ENCODE assay signal across 25 cellular contexts in genomic region chr1:7589080-7589735, GRCh38.
A peak's percentile ranks its signal among the peaks of the same experiment; 100 is the strongest.
DNase-seq lines count a peak whose midpoint lies in the region; ATAC-seq, FAIRE-seq and TF ChIP-seq lines count a peak whose summit lies in the region.
"Had no signal": no experiment of that assay in that cellular context is flagged by ENCODE, and none has a peak within 500 bp of the region (broad histone marks: within the 10 kb centered on the region; RNA-seq: fewer than 3 reads in every experiment).

No MANE protein-coding gene starts in this region.

- H4K20me1 ChIP-seq in HepG2 (ENCODE audit: insufficient read depth, low read length) = no peaks in the 10 kb centered on the region

- no peaks in the 10 kb centered on the region for H3K9me3 ChIP-seq in right lobe of liver
- H3K9me3 ChIP-seq in HepG2 (ENCODE audit: low read length) = no peaks in the 10 kb centered on the region
- H3K9me3 ChIP-seq in lower lobe of right lung = no peaks in the 10 kb centered on the region
- H3K9me3 ChIP-seq in sigmoid colon = no peaks in the 10 kb centered on the region
- H3K9me3 ChIP-seq: A549; BLaER1 treated with 17β-estradiol and CSF1 and Interleukin-3, amounts not matched to agents 10 nM and 100 nM; HAP-1; MG63; SJSA1 had no signal

- H3K27me3 Mint-ChIP-seq in activated CD4-positive, alpha-beta memory T cell treated with anti-CD3 and anti-CD28 coated beads, Interleukin-2, amount 10 ng/mL, durations not matched to agents 7 days and 5 days = no peaks in the 10 kb centered on the region
- H3K27me3 Mint-ChIP-seq: CD4-positive, alpha-beta T cell had no signal

- ATAC-seq in right lobe of liver = no peak
- no peak for ATAC-seq in HepG2
- ATAC-seq in lower lobe of right lung = no peak
- ATAC-seq: A549, Right ventricle myocardium inferior had no signal

- H2AFZ ChIP-seq in HepG2 (ENCODE audit: low read length) = no peak overlapping the region

- intact Hi-C loops in right lobe of liver (cut with DNase I) (no loop called here), HepG2 (cut with micrococcal nuclease; ENCODE audit: unreplicated experiment) (no loop called here), lower lobe of right lung (cut with DNase I) (no loop called here), sigmoid colon (cut with DNase I) (no loop called here)

- H3K4me3 ChIP-seq in right lobe of liver (no peak overlapping the region), HepG2 (replicated peaks in 1 of 3; ENCODE audit: insufficient read depth in 1 of 3, low read depth in 2 of 3, low read length in 3 of 3) (no peak overlapping the region), lower lobe of right lung (no peak overlapping the region), sigmoid colon (no peak overlapping the region)
- H3K4me3 ChIP-seq: A549; BLaER1 treated with 17β-estradiol and CSF1 and Interleukin-3, amounts not matched to agents 10 nM and 100 nM; HAP-1; MG63; SJSA1 had no signal

- TF ChIP-seq EP300 in HepG2 (IDR thresholded peaks at IDR 0.05; ENCODE audit: low read depth in 2 of 2, low read length in 2 of 2) (no peak), HepG2 (CRISPR knock-in tag; IDR thresholded peaks at IDR 0.05; ENCODE audit: borderline replicate concordance) (no peak), sigmoid colon (IDR thresholded peaks at IDR 0.05) (no peak)

- H3K4me2 ChIP-seq in HepG2 (ENCODE audit: low read depth, low read length) = no peak overlapping the region
- H3K4me2 ChIP-seq: A549 had no signal

- DNase-seq in right lobe of liver = peak in 2 of 3 donors; percentile 28 to 39
- DNase-seq in HepG2 (ENCODE audit: low spot score) = no peak
- DNase-seq in lower lobe of right lung = peak; percentile 13
- DNase-seq in sigmoid colon = peak; percentile 24
- DNase-seq in activated CD4-positive, alpha-beta memory T cell treated with anti-CD3 and anti-CD28 coated beads, Interleukin-2, amount 10 ng/mL, durations not matched to agents 7 days and 5 days = no peak
- DNase-seq in NCI-H1105 treated with DMSO at 0.1 percent for 48 hours (lab: John Stamatoyannopoulos, UW) = no peak
- no peak for DNase-seq in medulla oblongata (ENCODE audit: extremely low spot score)
- DNase-seq: AML-193, GOT3, HFFc6, KBM-7, MG63, NCI-H2029, NCI-H446, NCI-H524 treated with DMSO at 0.1 percent for 48 hours, NCI-H774 had no signal

- no peak overlapping the region for H3K4me3 Mint-ChIP-seq in activated CD4-positive, alpha-beta memory T cell treated with anti-CD3 and anti-CD28 coated beads, Interleukin-2, amount 10 ng/mL, durations not matched to agents 7 days and 5 days
- H3K4me3 Mint-ChIP-seq: CD4-positive, alpha-beta T cell; HFFc6 had no signal

- CTCF ChIA-PET in HepG2 (lab: Yijun Ruan, JAX; ENCODE audit: low intra/inter-chr PET ratio, low total read pairs) = no interaction called here
- CTCF ChIA-PET in activated CD4-positive, alpha-beta memory T cell treated with anti-CD3 and anti-CD28 coated beads, Interleukin-2, amount 10 ng/mL, durations not matched to agents 7 days and 5 days (lab: Charles Lee) = no interaction called here

- TF ChIP-seq RAD21 in HepG2 (CRISPR knock-in tag; IDR thresholded peaks at IDR 0.05) = no peak

- 83% methylated on average over 13 of the region's 14 CpGs for WGBS in right lobe of liver (ENCODE audit: insufficient coverage, low coverage, low lambda C conversion rate, missing lambda C conversion rate)
- whole genome bisulfite sequencing in HepG2 (ENCODE audit: low lambda C conversion rate) = 29% methylated on average over 8 of the region's 14 CpGs
- WGBS in sigmoid colon, 2 donors = 90 to 93% methylated on average over 14 of the region's 14 CpGs

- POLR2A ChIA-PET in HepG2 (lab: Yijun Ruan, JAX) = no interaction called here
- POLR2A ChIA-PET in activated CD4-positive, alpha-beta memory T cell treated with anti-CD3 and anti-CD28 coated beads, Interleukin-2, amount 10 ng/mL, durations not matched to agents 7 days and 5 days (lab: Charles Lee) = no interaction called here

- no peak for TF ChIP-seq POLR2A in right lobe of liver (IDR thresholded peaks at IDR 0.05)
- TF ChIP-seq POLR2A in HepG2 (IDR thresholded peaks at IDR 0.05; ENCODE audit: insufficient read depth in 1 of 2, low read depth in 2 of 2, low read length in 2 of 2) = no peak
- TF ChIP-seq POLR2A in sigmoid colon (IDR thresholded peaks at IDR 0.05) = no peak

- TF ChIP-seq CTCF in right lobe of liver (IDR thresholded peaks at IDR 0.05) (no peak), HepG2 (CRISPR knock-in tag; IDR thresholded peaks at IDR 0.05) (no peak), lower lobe of right lung (IDR thresholded peaks at IDR 0.05) (no peak), sigmoid colon (IDR thresholded peaks at IDR 0.05) (no peak)

- no peaks in the 10 kb centered on the region for H3K9me3 Mint-ChIP-seq in activated CD4-positive, alpha-beta memory T cell treated with anti-CD3 and anti-CD28 coated beads, Interleukin-2, amount 10 ng/mL, durations not matched to agents 7 days and 5 days
- H3K9me3 Mint-ChIP-seq: CD4-positive, alpha-beta T cell; HFFc6 had no signal

- H3K27me3 ChIP-seq in right lobe of liver = no peaks in the 10 kb centered on the region
- H3K27me3 ChIP-seq in HepG2 (ENCODE audit: control insufficient read depth in 1 of 2, insufficient read depth in 2 of 2, low read length in 2 of 2) = peaks cover 6 to 62% of the 10 kb centered on the region in 2 experiments
- H3K27me3 ChIP-seq in lower lobe of right lung (ENCODE audit: low read depth) = no peaks in the 10 kb centered on the region
- no peaks in the 10 kb centered on the region for H3K27me3 ChIP-seq in sigmoid colon
- H3K27me3 ChIP-seq: BLaER1 treated with 17β-estradiol and CSF1 and Interleukin-3, amounts not matched to agents 10 nM and 100 nM; MG63 had no signal

- H3K9ac ChIP-seq in HepG2 (ENCODE audit: insufficient read depth, low read depth, low read length) = no peak overlapping the region

- in situ Hi-C loops in HepG2 (cut with HindIII; ENCODE audit: extremely low pct_ligation_motif_present, low pct_unique_long_range_greater_than_20kb) = no loop called here

- H3K27ac Mint-ChIP-seq in activated CD4-positive, alpha-beta memory T cell treated with anti-CD3 and anti-CD28 coated beads, Interleukin-2, amount 10 ng/mL, durations not matched to agents 7 days and 5 days = no peak overlapping the region
- H3K27ac Mint-ChIP-seq: CD4-positive, alpha-beta T cell; HFFc6 had no signal

- H3K36me3 Mint-ChIP-seq in activated CD4-positive, alpha-beta memory T cell treated with anti-CD3 and anti-CD28 coated beads, Interleukin-2, amount 10 ng/mL, durations not matched to agents 7 days and 5 days (ENCODE audit: low read depth) = no peaks in the 10 kb centered on the region

- H3K4me1 ChIP-seq in right lobe of liver (no peaks in the 10 kb centered on the region), HepG2 (ENCODE audit: insufficient read depth, low read length) (no peaks in the 10 kb centered on the region), lower lobe of right lung (no peaks in the 10 kb centered on the region), sigmoid colon (no peaks in the 10 kb centered on the region)
- H3K4me1 ChIP-seq: A549, HAP-1, SJSA1 had no signal

- H3K27ac ChIP-seq in right lobe of liver (no peak overlapping the region), HepG2 (ENCODE audit: extremely low read length, insufficient read depth, low read length) (no peak overlapping the region), lower lobe of right lung (no peak overlapping the region), sigmoid colon (no peak overlapping the region)
- H3K27ac ChIP-seq: A549; BLaER1 treated with 17β-estradiol and CSF1 and Interleukin-3, amounts not matched to agents 10 nM and 100 nM; SJSA1 had no signal

- BruUV-seq in HepG2 (replicated peaks; lab: Mats Ljungman, UMichigan) = no TSS peak

- no peak for FAIRE-seq in HepG2 (lab: Jason Lieb, UNC)
- FAIRE-seq: A549, D721Med, HTR-8/SVneo, RCC 7860 had no signal

- H3K36me3 ChIP-seq in right lobe of liver (no peaks in the 10 kb centered on the region), HepG2 (replicated peaks in 1 of 2; ENCODE audit: control insufficient read depth in 1 of 2, insufficient read depth in 2 of 2, low read length in 2 of 2) (no peaks in the 10 kb centered on the region), lower lobe of right lung (no peaks in the 10 kb centered on the region), sigmoid colon (no peaks in the 10 kb centered on the region)
- H3K36me3 ChIP-seq: BLaER1 treated with 17β-estradiol and CSF1 and Interleukin-3, amounts not matched to agents 10 nM and 100 nM; HAP-1; MG63; SJSA1 had no signal

- no peaks in the 10 kb centered on the region for H3K4me1 Mint-ChIP-seq in activated CD4-positive, alpha-beta memory T cell treated with anti-CD3 and anti-CD28 coated beads, Interleukin-2, amount 10 ng/mL, durations not matched to agents 7 days and 5 days

- no peaks in the 10 kb centered on the region for H3K79me2 ChIP-seq in HepG2 (ENCODE audit: insufficient read depth, low read length)

TF ChIP-seq in HepG2, 621 proteins besides CTCF, POLR2A, EP300 and RAD21 (continues in another document):
- TF ChIP-seq ZNF503 (CRISPR knock-in tag; IDR thresholded peaks at IDR 0.05) (no peak), ATF7 (IDR thresholded peaks at IDR 0.05) (no peak), ATF7 (CRISPR knock-in tag; IDR thresholded peaks at IDR 0.05) (no peak), ZNF619 (CRISPR knock-in tag; IDR thresholded peaks at IDR 0.05) (no peak), GFI1 (CRISPR knock-in tag; IDR thresholded peaks at IDR 0.05; ENCODE audit: borderline replicate concordance) (no peak), ARNTL (CRISPR knock-in tag; IDR thresholded peaks at IDR 0.05) (no peak)

Comparison
In these comparisons a context has a peak if more than half of its experiments do, and no peak if none do; other contexts are left out.
1. DNase-seq: peak in right lobe of liver (2 of 3), lower lobe of right lung (single experiment) and sigmoid colon (single experiment); none in HepG2 (single experiment), activated CD4-positive, alpha-beta memory T cell treated with anti-CD3 and anti-CD28 coated beads, Interleukin-2, amount 10 ng/mL, durations not matched to agents 7 days and 5 days (single experiment), NCI-H1105 treated with DMSO at 0.1 percent for 48 hours (single experiment) and medulla oblongata (single experiment).